ENCODE assay signal across 8 cellular contexts in genomic region chr17:27559996-27560481, GRCh38.
DNase-seq lines count a peak whose midpoint lies in the region; ATAC-seq and FAIRE-seq lines count a peak whose summit lies in the region.

No MANE protein-coding gene starts in this region.

- DNase-seq in HTR-8/SVneo (ENCODE audit: insufficient read length, low spot score) (peak; percentile 75), astrocyte of the hippocampus (ENCODE audit: low read depth, low spot score) (peak; percentile 83), SKM-1 treated with dmso at 0.1 percent for 144 hours (lab: John Stamatoyannopoulos, UW; ENCODE audit: unreplicated experiment) (no peak), middle frontal gyrus (ENCODE audit: extremely low spot score, low spot score) (no peak)

- WGBS in thymus, result 78% methylated on average over 11 of the region's 11 CpGs

- peak overlapping the region; percentile 2 for H3K27ac ChIP-seq in layer of hippocampus (ENCODE audit: low read depth, low read length)
- peak overlapping the region; percentile 69 for H3K27ac ChIP-seq in thymus (ENCODE audit: low read depth)

- ATAC-seq in HG03521 (IDR thresholded peaks at IDR 0.05; ENCODE audit: unreplicated experiment), result no peak
- no peak for ATAC-seq in HG02588 (IDR thresholded peaks at IDR 0.05; ENCODE audit: unreplicated experiment)

- no peaks in the 10 kb centered on the region for H3K36me3 ChIP-seq in thymus (ENCODE audit: control insufficient read depth, insufficient read depth)

- no peaks in the 10 kb centered on the region for H3K4me1 ChIP-seq in thymus (ENCODE audit: control insufficient read depth, insufficient read depth, low read length)

- H3K27me3 ChIP-seq in layer of hippocampus (ENCODE audit: control insufficient read depth, insufficient read depth, low read length), result no peaks in the 10 kb centered on the region
- no peaks in the 10 kb centered on the region for H3K27me3 ChIP-seq in thymus (ENCODE audit: control insufficient read depth, insufficient read depth)

- H3K9me3 ChIP-seq in thymus (ENCODE audit: control insufficient read depth), result peaks cover 1% of the 10 kb centered on the region

- no peak for FAIRE-seq in HTR-8/SVneo (lab: Jason Lieb, UNC)

- no peak overlapping the region for H3K4me3 ChIP-seq in thymus (ENCODE audit: low read length)

Comparison
In these comparisons a context has a peak if more than half of its experiments do, and no peak if none do; other contexts are left out.
1. DNase-seq: peak in HTR-8/SVneo (single experiment) and astrocyte of the hippocampus (single experiment); none in SKM-1 treated with dmso at 0.1 percent for 144 hours (single experiment) and middle frontal gyrus (single experiment).